In genomic region chr2:226304308-226304707, GRCh38 we compare ENCODE assay signal across 22 cellular contexts.
"Had no signal": no experiment of that assay in that cellular context is flagged by ENCODE, and none has a peak within 500 bp of the region (broad histone marks: within the 10 kb centered on the region; RNA-seq: fewer than 3 reads in every experiment).

No MANE protein-coding gene starts in this region.

- H3K36me3 ChIP-seq: heart left ventricle, pancreas, suprapubic skin, thyroid gland, uterus had no signal

- H3K4me3 Mint-ChIP-seq: naive B cell, nephron, type B pancreatic cell had no signal

- FAIRE-seq: endometrium, frontal cortex, pancreas, small intestine had no signal

- H3K27ac Mint-ChIP-seq: naive B cell, nephron, progenitor cell of endocrine pancreas, type B pancreatic cell had no signal

- DNase-seq: effector memory CD4-positive, alpha-beta T cell; heart left ventricle; hippocampal formation; left colon; left ventricle myocardium superior; mesendoderm; naive B cell; occipital lobe; pancreas; right cardiac atrium; small intestine; stimulated activated CD4-positive, alpha-beta T cell treated with anti-CD3 and anti-CD28 coated beads, Interleukin-12 subunit alpha, Interleukin-12 subunit beta, amount 100 ng/mL, for 4 hours; stimulated activated naive CD4-positive, alpha-beta T cell treated with Interleukin-2 at 50 U/mL for 16 hours; thyroid gland; uterus had no signal

- H3K4me1 ChIP-seq: suprapubic skin, thyroid gland, uterus had no signal

- ATAC-seq: esophagus mucosa, heart left ventricle, left colon, left ventricle myocardium superior, pancreas, right cardiac atrium had no signal

- H3K9me3 Mint-ChIP-seq: naive B cell, nephron had no signal

- H3K36me3 Mint-ChIP-seq: naive B cell, type B pancreatic cell had no signal

- H3K27me3 ChIP-seq: heart left ventricle, pancreas, suprapubic skin, thyroid gland, uterus had no signal

- H3K27ac ChIP-seq: heart left ventricle, pancreas, suprapubic skin, thyroid gland, uterus had no signal

- H3K9me3 ChIP-seq: heart left ventricle, pancreas, suprapubic skin, thyroid gland, uterus had no signal

- H3K27me3 Mint-ChIP-seq: progenitor cell of endocrine pancreas, type B pancreatic cell had no signal

- H3K4me3 ChIP-seq: heart left ventricle, pancreas, suprapubic skin, thyroid gland, uterus had no signal
